ENCODE assay signal across 10 cellular contexts in the genomic region with DNA sequence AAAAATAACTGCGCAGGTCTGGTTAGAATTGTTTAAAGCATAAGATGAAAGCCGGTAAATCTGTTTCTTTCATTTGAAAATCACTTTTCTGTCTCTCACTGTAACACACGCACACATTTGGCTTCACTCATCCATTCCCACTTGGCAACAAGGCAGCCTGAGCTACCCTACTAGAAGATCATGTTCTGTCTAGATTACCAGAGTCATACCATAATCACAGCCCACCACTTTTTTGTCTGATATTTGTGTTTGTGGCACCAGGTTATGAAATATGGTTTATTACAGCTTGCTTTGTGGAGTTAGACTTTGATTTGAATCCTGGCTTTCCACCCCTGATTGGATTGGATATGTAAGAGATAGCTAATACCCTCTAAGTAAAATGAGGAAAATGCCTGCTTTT. TPM values are rescaled to one million over a fixed set of nuclear protein-coding genes. Genes with fewer than 3 reads are reported as not detected.
DNase-seq lines count a peak whose midpoint lies in the region; ATAC-seq, FAIRE-seq and TF ChIP-seq lines count a peak whose summit lies in the region.
"Had no signal": no experiment of that assay in that cellular context is flagged by ENCODE, and none has a peak within 500 bp of the region (broad histone marks: within the 10 kb centered on the region; RNA-seq: fewer than 3 reads in every experiment).

No MANE protein-coding gene starts in this region.

- FAIRE-seq in GM12878 (lab: Jason Lieb, UNC) = no peak

- RAD21 ChIA-PET in GM12878 (lab: Charles Lee; ENCODE audit: unreplicated experiment) = interaction anchor here (0.7 to 2.1 kb wide), 7 partner anchors 10 to 80 kb away, joined by 3 to 8 read pairs (median 3); no protein-coding TSS in a partner anchor

- 98% methylated on average over 3 of the region's 3 CpGs for WGBS in GM12878 (ENCODE audit: insufficient coverage, insufficient replicate concordance, low lambda C conversion rate, missing lambda C conversion rate)

- in situ Hi-C loops in HAP-1 (cut with MboI; ENCODE audit: low sequenced_read_pairs) = no loop called here
- in situ Hi-C loops in GM12878 (cut with MboI) = no loop called here

- CTCF ChIA-PET in AG04450 (lab: Charles Lee) = interaction anchor here (1.3 kb wide), 1 partner anchor 18 kb away, joined by 3 read pairs; no protein-coding TSS in a partner anchor
- CTCF ChIA-PET in GM12878 (lab: Yijun Ruan, JAX) = interaction anchor here (0.6 to 4.8 kb wide), 5 partner anchors 28 to 122 kb away, joined by 3 to 40 read pairs (median 4); partner anchors contain the start of gene G3BP2

- no TSS peak for BruUV-seq in GM12878 (replicated peaks; lab: Mats Ljungman, UMichigan)

- H3K9me3 ChIP-seq in AG04450 (ENCODE audit: control insufficient read depth, insufficient read depth, low read length) (peaks cover 5% of the 10 kb centered on the region; the same call in 1 of the 2 replicates), HAP-1 (no peaks in the 10 kb centered on the region), GM12878 (replicated peaks; ENCODE audit: control insufficient read depth, insufficient read depth, low read length) (no peaks in the 10 kb centered on the region), muscle layer of colon (ENCODE audit: low read length) (no peaks in the 10 kb centered on the region)

- TF ChIP-seq POLR2A in GM12878 (IDR thresholded peaks at IDR 0.05; ENCODE audit: low read depth, low read length) = no peak

- H3K27me3 ChIP-seq in AG04450 (ENCODE audit: control insufficient read depth, insufficient read depth, low read length) (no peaks in the 10 kb centered on the region), HAP-1 (ENCODE audit: low read depth) (no peaks in the 10 kb centered on the region), GM12878 (replicated peaks in 1 of 2; ENCODE audit: control insufficient read depth in 2 of 2, insufficient read depth in 2 of 2, low read length in 1 of 2) (no peaks in the 10 kb centered on the region), muscle layer of colon (ENCODE audit: control insufficient read depth in 1 of 2, insufficient read depth in 2 of 2, low read length in 2 of 2) (no peaks in the 10 kb centered on the region)

- H3K4me3 ChIP-seq in AG04450 (ENCODE audit: low read depth, low read length) = peak overlapping the region; percentile 99
- peak overlapping the region; percentile 94 for H3K4me3 ChIP-seq in HAP-1
- peak overlapping the region; percentile 93 for H3K4me3 ChIP-seq in GM12878
- peak overlapping the region in 1 of 2 donors; percentile 8 for H3K4me3 ChIP-seq in muscle layer of colon (ENCODE audit: low read depth in 1 of 2, low read length in 2 of 2)

- H3K27ac ChIP-seq in AG04450 (ENCODE audit: low read depth, low read length) (no peak overlapping the region), GM12878 (ENCODE audit: control insufficient read depth, insufficient read depth) (peak overlapping the region; percentile 35), muscle layer of colon (ENCODE audit: low read depth, low read length) (peak overlapping the region; percentile 20)

- SMC1A ChIA-PET in GM12878 (lab: Charles Lee; ENCODE audit: uncharacterized antibody, unreplicated experiment) = interaction anchor here (0.6 to 6.9 kb wide), 6 partner anchors 11 to 214 kb away, joined by 3 to 98 read pairs (median 4); partner anchors contain the start of gene G3BP2

- no peak for TF ChIP-seq EP300 in GM12878 (IDR thresholded peaks at IDR 0.05; ENCODE audit: borderline replicate concordance in 1 of 2, control insufficient read depth in 1 of 2, low read depth in 2 of 2, low read length in 2 of 2)

- DNase-seq in AG04450 (ENCODE audit: low read depth, low spot score) = no peak
- no peak for DNase-seq in HAP-1 (ENCODE audit: low spot score in 2 of 2)
- DNase-seq in GM12878 (ENCODE audit: low read depth, low spot score) = no peak
- no peak for DNase-seq in NOMO-1 treated with DMSO at 0.1 percent for 48 hours (lab: John Stamatoyannopoulos, UW; ENCODE audit: unreplicated experiment)
- DNase-seq in activated effector memory CD4-positive, alpha-beta T cell treated with Interleukin-2 at 50 U/mL for 16 hours = no peak
- DNase-seq: midbrain, NCI-H2171 treated with DMSO at 0.1 percent for 48 hours had no signal

- H3K4me1 ChIP-seq in HAP-1 (peaks cover 25% of the 10 kb centered on the region), GM12878 (ENCODE audit: control insufficient read depth, insufficient read depth, low read length) (peaks cover 12% of the 10 kb centered on the region), muscle layer of colon (ENCODE audit: insufficient read depth, low read length) (peaks cover 35% of the 10 kb centered on the region)

- no peak for TF ChIP-seq RAD21 in GM12878 (IDR thresholded peaks at IDR 0.05; ENCODE audit: insufficient read depth, low read depth, low read length)

- H3K9ac ChIP-seq in GM12878 (ENCODE audit: control insufficient read depth, insufficient read depth, low read length) (peak overlapping the region; percentile 43), muscle layer of colon (ENCODE audit: low read length) (peak overlapping the region; percentile 41)

- peak overlapping the region; percentile 91 for H3K4me2 ChIP-seq in GM12878 (ENCODE audit: control insufficient read depth, insufficient read depth)

- H3K79me2 ChIP-seq in GM12878 (ENCODE audit: control insufficient read depth, insufficient read depth, low read length) = peaks cover 72% of the 10 kb centered on the region

- no peak overlapping the region for H2AFZ ChIP-seq in GM12878 (ENCODE audit: control insufficient read depth, low read depth, low read length)

- intact Hi-C loops in GM12878 (cut with micrococcal nuclease; ENCODE audit: unreplicated experiment) = loop anchor here (5.0 kb wide), 1 partner anchor 214 kb away; the partner anchor contains the start of genes RCHY1 and THAP6

- TF ChIP-seq CTCF in AG04450 (IDR thresholded peaks at IDR 0.05; ENCODE audit: low read depth, low read length) = no peak
- TF ChIP-seq CTCF in GM12878 (IDR thresholded peaks at IDR 0.05 in 2 of 3, conservative IDR thresholded peaks at IDR 0.05 in 1 of 3; ENCODE audit: control insufficient read depth in 2 of 3, extremely low read depth in 1 of 3, insufficient read depth in 1 of 3, low read depth in 3 of 3, low read length in 3 of 3) = no peak

- ATAC-seq in GM12878 (no peak), GM21367 (IDR thresholded peaks at IDR 0.05; ENCODE audit: unreplicated experiment) (no peak), GM21515 (IDR thresholded peaks at IDR 0.05; ENCODE audit: unreplicated experiment) (no peak)

- POLR2A ChIA-PET in AG04450 (lab: Yijun Ruan, JAX) (interaction anchor here (0.7 to 1.3 kb wide), 3 partner anchors 11 to 130 kb away, joined by 3 to 7 read pairs (median 3); no protein-coding TSS in a partner anchor), GM12878 (lab: Charles Lee) (interaction anchor here (0.7 to 2.3 kb wide), 10 partner anchors 14 to 213 kb away, joined by 3 to 7 read pairs (median 4); partner anchors contain the start of genes G3BP2, ODAPH, RCHY1 and THAP6)

- H4K20me1 ChIP-seq in GM12878 (ENCODE audit: control insufficient read depth, insufficient read depth) = no peaks in the 10 kb centered on the region

- H3K36me3 ChIP-seq in HAP-1 (replicated peaks) = no peaks in the 10 kb centered on the region
- no peaks in the 10 kb centered on the region; a peak in 1 of 4 replicates for H3K36me3 ChIP-seq in GM12878 (ENCODE audit: control insufficient read depth in 2 of 2, insufficient read depth in 2 of 2, low read length in 1 of 2)
- H3K36me3 ChIP-seq in muscle layer of colon (ENCODE audit: insufficient read depth, low read length) = no peaks in the 10 kb centered on the region

TF ChIP-seq in GM12878, 131 proteins besides CTCF, POLR2A, EP300 and RAD21 (continues in another document):
- TF ChIP-seq TARDBP (IDR thresholded peaks at IDR 0.05; ENCODE audit: borderline replicate concordance) (no peak), CREB1 (IDR thresholded peaks at IDR 0.05; ENCODE audit: low read depth) (no peak), ZBED1 (IDR thresholded peaks at IDR 0.05; ENCODE audit: borderline replicate concordance) (no peak)

RNA-seq across cellular contexts. Expression of gene USO1, which starts 2.2 kb away (rescaled TPM):
- polyA plus RNA-seq in AG04450 (2011; rRNA removed) (99.6 and 142 TPM in 2 replicates), GM12878 (2011; rRNA removed) (64.5 and 102 TPM in 2 replicates), GM12878 (2014; fragmentation: Illumina TruSeq; extraction: Trizol) (69.0 and 85.5 TPM in 2 replicates), GM12878 (2014; fragmentation: Nextera tagmentation; extraction: Ambion mirVana) (10 to 100 TPM; 19.4 to 25.3 TPM), GM12878 (2014; rRNA removed) (36.4 and 42.3 TPM in 2 replicates), GM12878 (2016; fragmentation: Nextera tagmentation; extraction: Ambion mirVana) (10 to 100 TPM; 60.3 to 62.9 TPM)
- 45.9 and 81.2 TPM in 2 replicates for polyA minus RNA-seq in AG04450 (2011; rRNA and poly(A)+ RNA removed)
- total RNA-seq in GM12878 (2013; cell fraction: nucleolus; rRNA removed) = 77.8 and 90.3 TPM in 2 replicates
- total RNA-seq in GM12878 (2014; rRNA removed) (58.9 and 69.6 TPM in 2 replicates), GM12878 (2014; rRNA removed; fragmentation: Illumina TruSeq; extraction: Trizol) (78.9 and 79.7 TPM in 2 replicates), GM12878 (2021) (44.2 and 49.2 TPM in 2 replicates)
- 26.0 TPM for polyA plus RNA-seq in GM12878 (2011; ENCODE audit: low read depth)
- polyA plus RNA-seq in GM12878 (2011; cell fraction: cytosol; rRNA removed) = 23.5 and 27.0 TPM in 2 replicates
- 26.5 and 27.0 TPM in 2 replicates for polyA plus RNA-seq in GM12878 (2011; cell fraction: nucleus; rRNA removed)
- 38.0 and 55.9 TPM in 2 replicates for polyA plus RNA-seq in GM12878 (2012)
- polyA minus RNA-seq in GM12878 (2011; rRNA and poly(A)+ RNA removed) = 35.5 and 45.0 TPM in 2 replicates
- 16.2 and 21.5 TPM in 2 replicates for polyA minus RNA-seq in GM12878 (2011; cell fraction: cytosol; rRNA and poly(A)+ RNA removed)
- polyA minus RNA-seq in GM12878 (2011; cell fraction: nucleus; rRNA and poly(A)+ RNA removed) = 13.9 and 20.7 TPM in 2 replicates

RNA-seq across cellular contexts. Expression of gene G3BP2, which starts 53.4 kb away (rescaled TPM):
- polyA plus RNA-seq in AG04450 (2011; rRNA removed) (139 and 179 TPM in 2 replicates), GM12878 (2011; rRNA removed) (112 and 166 TPM in 2 replicates), GM12878 (2014; fragmentation: Illumina TruSeq; extraction: Trizol) (176 and 211 TPM in 2 replicates), GM12878 (2014; fragmentation: Nextera tagmentation; extraction: Ambion mirVana) (10 to 100 TPM; 22.2 to 27.9 TPM), GM12878 (2014; rRNA removed) (81.8 and 97.1 TPM in 2 replicates), GM12878 (2016; fragmentation: Nextera tagmentation; extraction: Ambion mirVana) (10 to 100 TPM; 62.7 to 67.7 TPM)
- polyA minus RNA-seq in AG04450 (2011; rRNA and poly(A)+ RNA removed) = 78.9 and 109 TPM in 2 replicates
- 106 and 108 TPM in 2 replicates for total RNA-seq in GM12878 (2013; cell fraction: nucleolus; rRNA removed)
- total RNA-seq in GM12878 (2014; rRNA removed) (107 and 123 TPM in 2 replicates), GM12878 (2014; rRNA removed; fragmentation: Illumina TruSeq; extraction: Trizol) (145 and 149 TPM in 2 replicates), GM12878 (2021) (160 and 167 TPM in 2 replicates)
- 56.2 TPM for polyA plus RNA-seq in GM12878 (2011; ENCODE audit: low read depth)
- polyA plus RNA-seq in GM12878 (2011; cell fraction: cytosol; rRNA removed) = 39.6 and 49.1 TPM in 2 replicates
- polyA plus RNA-seq in GM12878 (2011; cell fraction: nucleus; rRNA removed) = 37.8 and 48.3 TPM in 2 replicates
- 69.8 and 79.6 TPM in 2 replicates for polyA plus RNA-seq in GM12878 (2012)
- 74.1 and 93.0 TPM in 2 replicates for polyA minus RNA-seq in GM12878 (2011; rRNA and poly(A)+ RNA removed)
- polyA minus RNA-seq in GM12878 (2011; cell fraction: cytosol; rRNA and poly(A)+ RNA removed) = 36.3 and 40.0 TPM in 2 replicates
- 26.8 and 45.4 TPM in 2 replicates for polyA minus RNA-seq in GM12878 (2011; cell fraction: nucleus; rRNA and poly(A)+ RNA removed)
